ENCODE assay signal across 27 cellular contexts in the genomic region with DNA sequence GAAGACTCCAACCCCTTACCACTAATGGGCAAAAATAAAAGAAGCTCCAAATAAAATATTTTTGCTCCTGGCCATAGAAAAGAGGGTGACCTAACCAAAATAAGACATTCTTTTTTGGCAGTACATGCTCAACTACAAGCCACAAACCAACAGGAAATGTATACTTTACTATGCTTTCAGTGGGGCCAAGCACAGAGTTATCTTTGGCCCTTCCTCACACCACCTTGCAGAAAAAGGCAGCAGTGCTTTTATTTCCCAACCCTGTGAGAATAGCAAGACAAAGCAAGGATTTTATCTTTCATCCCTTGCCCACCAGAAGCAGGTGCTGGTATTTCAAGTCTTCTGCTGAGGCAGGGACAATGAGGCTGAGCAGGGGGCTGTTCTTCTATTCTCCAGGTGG.
"Had no signal": no experiment of that assay in that cellular context is flagged by ENCODE, and none has a peak within 500 bp of the region (broad histone marks: within the 10 kb centered on the region; RNA-seq: fewer than 3 reads in every experiment).

No MANE protein-coding gene starts in this region.

- H3K4me3 Mint-ChIP-seq: activated CD4-positive, alpha-beta T cell treated with anti-CD3 and anti-CD28 coated beads, Interleukin-2, amount 10 ng/mL, durations not matched to agents 24 days and 14 days; activated CD8-positive, alpha-beta T cell treated with anti-CD3 and anti-CD28 coated beads for 36 hours; activated naive CD4-positive, alpha-beta T cell treated with anti-CD3 and anti-CD28 coated beads, Interleukin-2, amount 50 U/mL, for 24 hours; activated naive CD8-positive, alpha-beta T cell treated with anti-CD3 and anti-CD28 coated beads, Interleukin-2, amount 10 ng/mL, durations not matched to agents 7 days and 5 days; activated T-cell treated with anti-CD3 and anti-CD28 coated beads, Interleukin-2, amount 50 U/mL, for 72 hours; activated T-helper 17 cell treated with anti-CD3 and anti-CD28 coated beads, Interleukin-2, amount 50 U/mL, for 72 hours; central memory CD8-positive, alpha-beta T cell had no signal

- H3K4me3 ChIP-seq: ascending aorta, cardiac muscle cell, PC-9, SJCRH30, SK-N-MC had no signal

- H3K36me3 ChIP-seq: ascending aorta, cardiac muscle cell, SJCRH30, WERI-Rb-1 had no signal

- H2AFZ ChIP-seq: PC-9 had no signal

- H3K4me1 ChIP-seq: ascending aorta, SJCRH30 had no signal

- H3K4me2 ChIP-seq: PC-9 had no signal

- H3K27me3 ChIP-seq: ascending aorta, cardiac muscle cell, SJCRH30 had no signal

- DNase-seq: activated CD4-positive, alpha-beta T cell treated with anti-CD3 and anti-CD28 coated beads, Interleukin-2, amount 10 ng/mL, durations not matched to agents 24 days and 14 days; activated CD4-positive, alpha-beta T cell treated with anti-CD3 and anti-CD28 coated beads, Interleukin-2, amount 50 U/mL, for 4 hours; activated CD8-positive, alpha-beta T cell treated with anti-CD3 and anti-CD28 coated beads for 36 hours; activated effector memory CD4-positive, alpha-beta T cell treated with anti-CD3 and anti-CD28 coated beads, Interleukin-2, amount 50 U/mL, for 16 hours; activated naive CD4-positive, alpha-beta T cell treated with Interleukin-2 at 50 U/mL for 16 hours; activated naive CD8-positive, alpha-beta T cell treated with anti-CD3 and anti-CD28 coated beads, Interleukin-2, amount 10 ng/mL, durations not matched to agents 7 days and 5 days; activated T-cell treated with anti-CD3 and anti-CD28 coated beads, Interleukin-2, amount 50 U/mL, for 1 hour; activated T-cell treated with anti-CD3 and anti-CD28 coated beads, Interleukin-2, amount 50 U/mL, for 72 hours; amygdala; NCI-H1105; NCI-H1417 treated with DMSO at 0.1 percent for 48 hours; NCI-H1694; NCI-H1930; NCI-H345; NCI-H524 treated with DMSO at 0.1 percent for 48 hours; NK-92 treated with Interleukin-12 subunit alpha and Interleukin-12 subunit beta, amount 100 ng/mL, for 24 hours; PC-9; Right ventricle myocardium superior; SJCRH30; T1000; WERI-Rb-1 had no signal

- H3K27ac Mint-ChIP-seq: activated CD4-positive, alpha-beta T cell treated with anti-CD3 and anti-CD28 coated beads, Interleukin-2, amount 10 ng/mL, durations not matched to agents 24 days and 14 days; activated CD8-positive, alpha-beta T cell treated with anti-CD3 and anti-CD28 coated beads for 36 hours; activated naive CD4-positive, alpha-beta T cell treated with anti-CD3 and anti-CD28 coated beads, Interleukin-2, amount 50 U/mL, for 24 hours; activated naive CD8-positive, alpha-beta T cell treated with anti-CD3 and anti-CD28 coated beads, Interleukin-2, amount 10 ng/mL, durations not matched to agents 7 days and 5 days; activated T-cell treated with anti-CD3 and anti-CD28 coated beads, Interleukin-2, amount 50 U/mL, for 72 hours; activated T-helper 17 cell treated with anti-CD3 and anti-CD28 coated beads, Interleukin-2, amount 50 U/mL, for 72 hours had no signal

- ATAC-seq: activated CD8-positive, alpha-beta T cell treated with anti-CD3 and anti-CD28 coated beads for 36 hours; activated T-cell treated with anti-CD3 and anti-CD28 coated beads, Interleukin-2, amount 50 U/mL, for 72 hours; activated T-helper 17 cell treated with anti-CD3 and anti-CD28 coated beads, Interleukin-2, amount 50 U/mL, for 72 hours had no signal

- H3K27ac ChIP-seq: ascending aorta, cardiac muscle cell, PC-9, SJCRH30, SK-N-MC, WERI-Rb-1 had no signal

- H3K27me3 Mint-ChIP-seq: activated CD4-positive, alpha-beta T cell treated with anti-CD3 and anti-CD28 coated beads, Interleukin-2, amount 10 ng/mL, durations not matched to agents 24 days and 14 days; activated CD8-positive, alpha-beta T cell treated with anti-CD3 and anti-CD28 coated beads for 36 hours; activated naive CD4-positive, alpha-beta T cell treated with anti-CD3 and anti-CD28 coated beads, Interleukin-2, amount 50 U/mL, for 24 hours; activated naive CD8-positive, alpha-beta T cell treated with anti-CD3 and anti-CD28 coated beads, Interleukin-2, amount 10 ng/mL, durations not matched to agents 7 days and 5 days; activated T-helper 17 cell treated with anti-CD3 and anti-CD28 coated beads, Interleukin-2, amount 50 U/mL, for 72 hours; central memory CD8-positive, alpha-beta T cell had no signal

- H3K4me1 Mint-ChIP-seq: activated CD4-positive, alpha-beta T cell treated with anti-CD3 and anti-CD28 coated beads, Interleukin-2, amount 10 ng/mL, durations not matched to agents 24 days and 14 days; activated naive CD4-positive, alpha-beta T cell treated with anti-CD3 and anti-CD28 coated beads, Interleukin-2, amount 50 U/mL, for 24 hours; activated naive CD8-positive, alpha-beta T cell treated with anti-CD3 and anti-CD28 coated beads, Interleukin-2, amount 10 ng/mL, durations not matched to agents 7 days and 5 days; activated T-helper 17 cell treated with anti-CD3 and anti-CD28 coated beads, Interleukin-2, amount 50 U/mL, for 72 hours; central memory CD8-positive, alpha-beta T cell had no signal

- H3K9me3 ChIP-seq: ascending aorta, SJCRH30 had no signal

- H3K36me3 Mint-ChIP-seq: activated naive CD4-positive, alpha-beta T cell treated with anti-CD3 and anti-CD28 coated beads, Interleukin-2, amount 50 U/mL, for 24 hours; activated naive CD8-positive, alpha-beta T cell treated with anti-CD3 and anti-CD28 coated beads, Interleukin-2, amount 10 ng/mL, durations not matched to agents 7 days and 5 days had no signal
